In the genomic region with DNA sequence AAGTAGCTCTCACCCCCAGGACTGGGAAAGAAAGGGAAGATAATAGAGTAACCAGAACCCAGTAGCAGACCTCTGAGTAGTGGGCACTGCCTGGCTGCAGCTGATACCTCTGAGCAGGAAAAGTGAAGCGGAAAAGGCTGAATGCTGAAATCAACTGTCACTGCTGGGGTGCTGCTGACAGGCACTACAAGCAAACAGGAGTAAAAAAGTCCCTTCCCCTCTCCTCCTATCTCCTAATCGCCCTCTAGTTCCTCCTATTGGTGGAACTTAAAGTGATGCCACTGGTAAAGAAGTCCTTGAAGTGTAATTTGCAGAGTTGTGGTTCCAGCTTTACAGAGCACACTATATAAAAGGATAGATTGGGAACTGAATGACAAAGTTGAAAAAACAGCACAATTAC, we compare ENCODE assay signal across 11 cellular contexts. TPM values are rescaled to one million over a fixed set of nuclear protein-coding genes. Genes with fewer than 3 reads are reported as not detected.
A peak's percentile ranks its signal among the peaks of the same experiment; 100 is the strongest.
DNase-seq lines count a peak whose midpoint lies in the region; ATAC-seq, FAIRE-seq and TF ChIP-seq lines count a peak whose summit lies in the region.
"Had no signal": no experiment of that assay in that cellular context is flagged by ENCODE, and none has a peak within 500 bp of the region (broad histone marks: within the 10 kb centered on the region; RNA-seq: fewer than 3 reads in every experiment).

No MANE protein-coding gene starts in this region.

- no peak overlapping the region for H2AK9ac ChIP-seq in IMR-90 (replicated peaks; ENCODE audit: low read depth, low read length, poor library complexity)

- H3K27me3 ChIP-seq in IMR-90 (ENCODE audit: control insufficient read depth, insufficient read depth, low read length): no peaks in the 10 kb centered on the region
- H3K27me3 ChIP-seq in hepatocyte: no peaks in the 10 kb centered on the region
- H3K27me3 ChIP-seq: ascending aorta had no signal

- H3K27ac ChIP-seq in IMR-90 (ENCODE audit: insufficient read depth, low read length): no peak overlapping the region
- no peak overlapping the region for H3K27ac ChIP-seq in hepatocyte
- H3K27ac ChIP-seq: ascending aorta had no signal

- TF ChIP-seq RAD21 in IMR-90 (IDR thresholded peaks at IDR 0.05; ENCODE audit: low read length): peak; percentile 36; the same call in 1 of the 2 replicates

- in situ Hi-C loops in IMR-90 (cut with MboI; ENCODE audit: low sequenced_read_pairs): loop anchor here (10.0 to 25.0 kb wide), 2 partner anchors 568 to 881 kb away; no protein-coding TSS in a partner anchor

- dilution Hi-C loops in IMR-90 (cut with HindIII; ENCODE audit: low sequenced_read_pairs, unreplicated experiment): no loop called here

- H3K9me1 ChIP-seq in IMR-90 (ENCODE audit: insufficient read depth, low read length): no peaks in the 10 kb centered on the region

- H3K4me1 ChIP-seq in IMR-90 (ENCODE audit: control insufficient read depth, insufficient read depth, low read length): 0 out of 2 replicates have a peak, but pooled peaks cover 3% of the 10 kb centered on the region
- H3K4me1 ChIP-seq in hepatocyte (ENCODE audit: insufficient read depth): no peaks in the 10 kb centered on the region

- peak overlapping the region; percentile 35; the same call in 1 of the 3 replicates for H2BK15ac ChIP-seq in IMR-90 (ENCODE audit: low read depth, low read length)

- no peak overlapping the region for H3K9ac ChIP-seq in IMR-90 (ENCODE audit: low read depth, low read length)

- H2BK5ac ChIP-seq in IMR-90 (ENCODE audit: low read depth, low read length, poor library complexity, severe bottlenecking): peak overlapping the region; percentile 17

- no peaks in the 10 kb centered on the region for H3K9me2 ChIP-seq in hepatocyte (replicated peaks; ENCODE audit: insufficient read depth)

- POLR2A ChIA-PET in IMR-90 (lab: Charles Lee; ENCODE audit: unreplicated experiment): no interaction called here

- no CpG with 5 or more reads among the region's 2 CpGs for WGBS in IMR-90 (ENCODE audit: extremely low coverage in 2 of 2, insufficient read length in 1 of 2), 2 experiments
- WGBS in hepatocyte (ENCODE audit: low lambda C conversion rate, missing lambda C conversion rate): 25% methylated on average over 2 of the region's 2 CpGs

- H3K4me2 ChIP-seq in IMR-90 (ENCODE audit: low read depth, low read length): peak overlapping the region; percentile 4; the same call in 1 of the 2 replicates
- H3K4me2 ChIP-seq in hepatocyte: no peak overlapping the region

- TF ChIP-seq POLR2A in IMR-90 (IDR thresholded peaks at IDR 0.05; ENCODE audit: low read depth, low read length) (no peak), GM18505 (IDR thresholded peaks at IDR 0.05; ENCODE audit: borderline replicate concordance, extremely low read depth, insufficient read depth, insufficient read length) (no peak)

- H3K79me1 ChIP-seq in IMR-90 (ENCODE audit: low read depth in 1 of 2, low read length in 2 of 2): no peaks in the 10 kb centered on the region

- peak overlapping the region; percentile 18 to 78; a peak in 2 of 4 replicates for H4K8ac ChIP-seq in IMR-90 (ENCODE audit: low read depth in 2 of 2, low read length in 2 of 2)

- TF ChIP-seq CTCF in AG09319 (IDR thresholded peaks at IDR 0.05; ENCODE audit: low read depth, low read length): peak; percentile 13; the same call in 1 of the 2 replicates
- peak; percentile 34 for TF ChIP-seq CTCF in IMR-90 (conservative IDR thresholded peaks at IDR 0.05; ENCODE audit: low read depth, low read length)
- peak; percentile 15 for TF ChIP-seq CTCF in hepatocyte (IDR thresholded peaks at IDR 0.05; ENCODE audit: poor library complexity)
- TF ChIP-seq CTCF in GM20000 (IDR thresholded peaks at IDR 0.05; ENCODE audit: extremely low read depth, missing control alignments): no peak

- peak overlapping the region; percentile 48 for H4K91ac ChIP-seq in IMR-90 (ENCODE audit: insufficient read depth, low read depth, low read length)

- intact Hi-C loops in IMR-90 (cut with micrococcal nuclease): loop anchor here (10.0 kb wide), 2 partner anchors 748 to 932 kb away; no protein-coding TSS in a partner anchor

- no peak overlapping the region for H2AK5ac ChIP-seq in IMR-90 (ENCODE audit: low read depth, low read length)

- peak; percentile 78 for ATAC-seq in IMR-90 (ENCODE audit: low read depth)
- no peak for ATAC-seq in GM18505 (IDR thresholded peaks at IDR 0.05; ENCODE audit: unreplicated experiment)
- ATAC-seq: left colon had no signal

- H2BK120ac ChIP-seq in IMR-90 (ENCODE audit: low read depth, low read length): peak overlapping the region; percentile 67

- H4K20me1 ChIP-seq in IMR-90 (ENCODE audit: insufficient read depth, low read length) (no peaks in the 10 kb centered on the region), hepatocyte (ENCODE audit: insufficient read depth, poor library complexity, severe bottlenecking) (no peaks in the 10 kb centered on the region)

- H3K23ac ChIP-seq in IMR-90 (ENCODE audit: low read depth, low read length): no peak overlapping the region

- H3K36me3 ChIP-seq in IMR-90 (ENCODE audit: control insufficient read depth, insufficient read depth, low read length): no peaks in the 10 kb centered on the region
- no peaks in the 10 kb centered on the region for H3K36me3 ChIP-seq in hepatocyte (replicated peaks; ENCODE audit: insufficient read depth, low read depth)
- H3K36me3 ChIP-seq: ascending aorta had no signal

- peak overlapping the region; percentile 63; the same call in 1 of the 2 replicates for H3K4ac ChIP-seq in IMR-90 (ENCODE audit: low read depth, low read length)

- H2AFZ ChIP-seq in IMR-90 (replicated peaks; ENCODE audit: low read length, poor library complexity) (peak overlapping the region; percentile 82), hepatocyte (no peak overlapping the region)

- CTCF ChIA-PET in IMR-90 (lab: Yijun Ruan, JAX): interaction anchor here (0.6 to 1.9 kb wide), 3 partner anchors 60 to 74 kb away, joined by 4 to 7 read pairs (median 4); no protein-coding TSS in a partner anchor

- peak overlapping the region; percentile 41; the same call in 1 of the 2 replicates for H2BK20ac ChIP-seq in IMR-90 (ENCODE audit: low read depth, low read length)

- no peak for DNase-seq in AG09319 (ENCODE audit: extremely low read depth, low read depth)
- DNase-seq in IMR-90: peak; percentile 51
- DNase-seq in hepatocyte (ENCODE audit: low spot score): peak; percentile 12
- DNase-seq in activated CD4-positive, alpha-beta T cell treated with anti-CD3 and anti-CD28 coated beads for 48 hours: no peak
- DNase-seq in GM20000 (ENCODE audit: low spot score): no peak
- no peak for DNase-seq in activated effector memory CD4-positive, alpha-beta T cell treated with Interleukin-2 at 50 U/mL for 16 hours
- DNase-seq: left colon; stimulated activated CD4-positive, alpha-beta T cell treated with anti-CD3 and anti-CD28 coated beads, Interleukin-1b, Interleukin-23, amount 100 ng/mL, for 48 hours had no signal

- peak overlapping the region; percentile 7; the same call in 1 of the 2 replicates for H3K18ac ChIP-seq in IMR-90 (ENCODE audit: low read depth, low read length)

- peak overlapping the region; percentile 10; the same call in 1 of the 2 replicates for H3K14ac ChIP-seq in IMR-90 (replicated peaks; ENCODE audit: low read depth, low read length)

- no peaks in the 10 kb centered on the region for H3K79me2 ChIP-seq in hepatocyte

- peak; percentile 47 for FAIRE-seq in TTC549 (lab: Jason Lieb, UNC)

- peak overlapping the region; percentile 8; the same call in 1 of the 2 replicates for H4K5ac ChIP-seq in IMR-90 (ENCODE audit: low read depth, low read length)

- BruUV-seq in IMR-90 (replicated peaks; lab: Mats Ljungman, UMichigan): no TSS peak

- H3K56ac ChIP-seq in IMR-90 (ENCODE audit: extremely low read depth, insufficient read depth, low read length): peak overlapping the region; percentile 2; the same call in 1 of the 2 replicates

- H3K9me3 ChIP-seq in IMR-90 (ENCODE audit: control insufficient read depth, insufficient read depth, low read length) (no peaks in the 10 kb centered on the region), hepatocyte (ENCODE audit: low read depth) (no peaks in the 10 kb centered on the region)
- H3K9me3 ChIP-seq: ascending aorta had no signal

- H3K4me3 ChIP-seq in IMR-90 (ENCODE audit: insufficient read depth, low read depth, low read length) (no peak overlapping the region), hepatocyte (no peak overlapping the region)
- H3K4me3 ChIP-seq: ascending aorta had no signal

TF ChIP-seq in IMR-90, 13 proteins besides CTCF, POLR2A, EP300 and RAD21:
- TF ChIP-seq FOS (IDR thresholded peaks at IDR 0.05; ENCODE audit: low read depth, low read length) (no peak), SMC3 (IDR thresholded peaks at IDR 0.05; ENCODE audit: low read depth, low read length) (peak; percentile 15; the same call in 1 of the 2 replicates), NFE2L2 (IDR thresholded peaks at IDR 0.05; ENCODE audit: low read depth, low read length) (no peak), RCOR1 (IDR thresholded peaks at IDR 0.05; ENCODE audit: insufficient replicate concordance, low read length) (no peak), MAFK (IDR thresholded peaks at IDR 0.05; ENCODE audit: low read depth, low read length) (no peak), CHD1 (IDR thresholded peaks at IDR 0.05; ENCODE audit: low read depth, low read length) (no peak), MAZ (IDR thresholded peaks at IDR 0.05; ENCODE audit: borderline replicate concordance, low read depth, low read length) (no peak), CEBPB (IDR thresholded peaks at IDR 0.05; ENCODE audit: low read depth, low read length) (no peak)

RNA-seq across cellular contexts. Expression of gene GLRB, which starts 32.8 kb away (rescaled TPM):
- total RNA-seq in IMR-90 (2012; rRNA removed): 3.0 and 3.9 TPM in 2 replicates
- 2.8 and 3.2 TPM in 2 replicates for polyA plus RNA-seq in IMR-90 (2012; rRNA removed)
- 0.69 and 0.91 TPM in 2 replicates for polyA plus RNA-seq in IMR-90 (2012; cell fraction: cytosol; rRNA removed)
- 0.50 and 3.1 TPM in 2 replicates for polyA plus RNA-seq in IMR-90 (2012; cell fraction: nucleus; rRNA removed; ENCODE audit: low replicate concordance)
- total RNA-seq in hepatocyte: 4.8 and 7.2 TPM in 2 replicates
- polyA plus RNA-seq in hepatocyte: 3.3 and 5.2 TPM in 2 replicates

Comparison
In these comparisons a context has a peak if more than half of its experiments do, and no peak if none do; other contexts are left out.
1. DNase-seq: peak in IMR-90 (single experiment) and hepatocyte (single experiment); none in AG09319 (single experiment), activated CD4-positive, alpha-beta T cell treated with anti-CD3 and anti-CD28 coated beads for 48 hours (single experiment), GM20000 (single experiment) and activated effector memory CD4-positive, alpha-beta T cell treated with Interleukin-2 at 50 U/mL for 16 hours (single experiment).